14 cellular contexts compared by ENCODE assay signal in the genomic region with DNA sequence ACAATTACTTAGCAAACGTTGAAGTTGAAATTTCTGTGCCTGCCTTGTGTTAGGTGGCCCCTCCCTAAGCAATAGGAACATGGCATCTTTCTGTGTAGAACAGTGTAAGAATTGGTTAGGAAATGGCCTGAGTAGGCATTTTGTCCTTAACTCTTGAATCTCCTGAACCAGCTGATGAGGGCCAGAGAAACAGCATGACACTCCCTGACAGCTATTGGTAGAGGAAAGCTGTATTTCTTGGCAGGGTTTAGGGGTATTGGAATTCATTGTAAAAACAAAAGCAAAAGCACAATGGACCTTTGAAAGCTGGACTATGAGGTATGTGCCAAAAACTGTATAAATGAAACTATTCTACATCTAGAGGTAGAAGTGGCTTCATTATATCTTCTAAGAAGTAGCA. TPM values are rescaled to one million over a fixed set of nuclear protein-coding genes. Genes with fewer than 3 reads are reported as not detected.
A peak's percentile ranks its signal among the peaks of the same experiment; 100 is the strongest.
DNase-seq lines count a peak whose midpoint lies in the region; ATAC-seq and TF ChIP-seq lines count a peak whose summit lies in the region.
"Had no signal": no experiment of that assay in that cellular context is flagged by ENCODE, and none has a peak within 500 bp of the region (broad histone marks: within the 10 kb centered on the region; RNA-seq: fewer than 3 reads in every experiment).

No MANE protein-coding gene starts in this region.

- H4K20me1 ChIP-seq in IMR-90 (ENCODE audit: insufficient read depth, low read length) = peaks cover 11% of the 10 kb centered on the region; the same call in 1 of the 2 replicates

- no peak overlapping the region for H3K27ac ChIP-seq in IMR-90 (ENCODE audit: insufficient read depth, low read length)
- peak overlapping the region; percentile 87 for H3K27ac ChIP-seq in substantia nigra (ENCODE audit: low read depth, low read length, poor library complexity, severe bottlenecking)

- H3K9me3 ChIP-seq in IMR-90 (ENCODE audit: control insufficient read depth, insufficient read depth, low read length) = no peaks in the 10 kb centered on the region

- H3K9ac ChIP-seq in IMR-90 (ENCODE audit: low read depth, low read length) = no peak overlapping the region

- no peak overlapping the region for H2BK15ac ChIP-seq in IMR-90 (ENCODE audit: low read depth, low read length)

- intact Hi-C loops in IMR-90 (cut with micrococcal nuclease) = loop anchor here (2.0 to 5.0 kb wide), 2 partner anchors 47 to 89 kb away; partner anchors contain the start of gene ADIPOR2

- DNase-seq in IMR-90 = peak; percentile 75
- peak; percentile 93 for DNase-seq in choroid plexus epithelial cell (ENCODE audit: low read depth)
- DNase-seq in inferior parietal cortex (ENCODE audit: extremely low spot score) = peak; percentile 67
- peak in 2 of 49 donors; percentile 33 to 38 for DNase-seq in substantia nigra (lab: John Stamatoyannopoulos, UW)
- no peak for DNase-seq in NCI-H526 (lab: John Stamatoyannopoulos, UW)
- DNase-seq in progenitor cell of endocrine pancreas (ENCODE audit: low spot score, unreplicated experiment) = no peak
- DNase-seq: activated CD4-positive, alpha-beta T cell treated with anti-CD3 and anti-CD28 coated beads for 4 hours; activated T-cell treated with anti-CD3 and anti-CD28 coated beads, Interleukin-2, amount 50 U/mL, for 72 hours; CD4-positive, alpha-beta T cell; stimulated activated naive CD8-positive, alpha-beta T cell treated with anti-CD3 and anti-CD28 coated beads, Interleukin-15, Interleukin-2, amounts not matched to agents 100 U/mL and 50 U/mL, for 24 hours; T-helper 2 cell had no signal

- no peak overlapping the region for H3K4ac ChIP-seq in IMR-90 (ENCODE audit: low read depth, low read length)

- CTCF ChIA-PET in IMR-90 (lab: Yijun Ruan, JAX) = no interaction called here

- H3K4me1 Mint-ChIP-seq in progenitor cell of endocrine pancreas (ENCODE audit: low read depth) = peaks cover 18% of the 10 kb centered on the region

- TF ChIP-seq CTCF in IMR-90 (conservative IDR thresholded peaks at IDR 0.05; ENCODE audit: low read depth, low read length) (no peak), choroid plexus epithelial cell (conservative IDR thresholded peaks at IDR 0.05; ENCODE audit: low read depth, low read length) (no peak), progenitor cell of endocrine pancreas (IDR thresholded peaks at IDR 0.05; ENCODE audit: unreplicated experiment) (no peak)

- no peak overlapping the region for H4K91ac ChIP-seq in IMR-90 (ENCODE audit: insufficient read depth, low read depth, low read length)

- no peak overlapping the region for H3K4me3 Mint-ChIP-seq in progenitor cell of endocrine pancreas (ENCODE audit: low read depth)
- H3K4me3 Mint-ChIP-seq: activated T-cell treated with anti-CD3 and anti-CD28 coated beads, Interleukin-2, amount 50 U/mL, for 72 hours; brain; CD4-positive, alpha-beta T cell had no signal

- no peak overlapping the region for H2BK5ac ChIP-seq in IMR-90 (ENCODE audit: low read depth, low read length, poor library complexity, severe bottlenecking)

- no peak overlapping the region for H3K56ac ChIP-seq in IMR-90 (ENCODE audit: extremely low read depth, insufficient read depth, low read length)

- dilution Hi-C loops in IMR-90 (cut with HindIII; ENCODE audit: low sequenced_read_pairs, unreplicated experiment) = no loop called here

- TF ChIP-seq POLR2A in IMR-90 (IDR thresholded peaks at IDR 0.05; ENCODE audit: low read depth, low read length) = no peak

- H3K27me3 ChIP-seq in IMR-90 (ENCODE audit: control insufficient read depth, insufficient read depth, low read length) = no peaks in the 10 kb centered on the region

- H2BK120ac ChIP-seq in IMR-90 (ENCODE audit: low read depth, low read length) = no peak overlapping the region

- H3K36me3 ChIP-seq in IMR-90 (ENCODE audit: control insufficient read depth, insufficient read depth, low read length) = peaks cover 2% of the 10 kb centered on the region; the same call in 1 of the 2 replicates

- H3K4me3 ChIP-seq in IMR-90 (ENCODE audit: insufficient read depth, low read depth, low read length) (no peak overlapping the region), choroid plexus epithelial cell (ENCODE audit: low read depth, low read length) (no peak overlapping the region)

- no CpG with 5 or more reads among the region's 1 CpG for WGBS in IMR-90 (ENCODE audit: extremely low coverage in 2 of 2, insufficient read length in 1 of 2), 2 experiments

- ATAC-seq in IMR-90 (ENCODE audit: low read depth) = peak; percentile 11; the same call in 1 of the 2 replicates
- ATAC-seq in GM18907 (IDR thresholded peaks at IDR 0.05; ENCODE audit: unreplicated experiment) = no peak
- ATAC-seq: activated T-cell treated with anti-CD3 and anti-CD28 coated beads, Interleukin-2, amount 50 U/mL, for 72 hours; stimulated activated naive CD8-positive, alpha-beta T cell treated with anti-CD3 and anti-CD28 coated beads, Interleukin-15, Interleukin-2, amounts not matched to agents 100 U/mL and 50 U/mL, for 24 hours had no signal

- BruUV-seq in IMR-90 (replicated peaks; lab: Mats Ljungman, UMichigan) = no TSS peak

- no peak overlapping the region for H4K5ac ChIP-seq in IMR-90 (ENCODE audit: low read depth, low read length)

- H3K14ac ChIP-seq in IMR-90 (replicated peaks; ENCODE audit: low read depth, low read length) = no peak overlapping the region

- no peak overlapping the region for H4K8ac ChIP-seq in IMR-90 (ENCODE audit: low read depth in 2 of 2, low read length in 2 of 2)

- no peak overlapping the region for H2AK5ac ChIP-seq in IMR-90 (ENCODE audit: low read depth, low read length)

- no peak overlapping the region for H3K18ac ChIP-seq in IMR-90 (ENCODE audit: low read depth, low read length)

- no peaks in the 10 kb centered on the region for H3K27me3 Mint-ChIP-seq in progenitor cell of endocrine pancreas
- H3K27me3 Mint-ChIP-seq: brain; CD4-positive, alpha-beta T cell had no signal

- peaks cover 22% of the 10 kb centered on the region for H3K4me1 ChIP-seq in IMR-90 (ENCODE audit: control insufficient read depth, insufficient read depth, low read length)

- peaks cover 23% of the 10 kb centered on the region for H3K36me3 Mint-ChIP-seq in progenitor cell of endocrine pancreas (ENCODE audit: insufficient read depth)

- no peak overlapping the region for H3K27ac Mint-ChIP-seq in progenitor cell of endocrine pancreas
- H3K27ac Mint-ChIP-seq: activated T-cell treated with anti-CD3 and anti-CD28 coated beads, Interleukin-2, amount 50 U/mL, for 72 hours; CD4-positive, alpha-beta T cell had no signal

- H3K4me2 ChIP-seq in IMR-90 (ENCODE audit: low read depth, low read length) = no peak overlapping the region

- no peak for TF ChIP-seq RAD21 in IMR-90 (IDR thresholded peaks at IDR 0.05; ENCODE audit: low read length)

- POLR2A ChIA-PET in IMR-90 (lab: Charles Lee; ENCODE audit: unreplicated experiment) = no interaction called here

- H3K79me1 ChIP-seq in IMR-90 (ENCODE audit: low read depth in 1 of 2, low read length in 2 of 2) = peaks cover 3 to 56% of the 10 kb centered on the region in 2 experiments; a peak in 3 of 4 replicates

- H2BK20ac ChIP-seq in IMR-90 (ENCODE audit: low read depth, low read length) = no peak overlapping the region

- no peak overlapping the region for H2AK9ac ChIP-seq in IMR-90 (replicated peaks; ENCODE audit: low read depth, low read length, poor library complexity)

- peaks cover 18% of the 10 kb centered on the region for H3K9me1 ChIP-seq in IMR-90 (ENCODE audit: insufficient read depth, low read length)

- in situ Hi-C loops in IMR-90 (cut with MboI; ENCODE audit: low sequenced_read_pairs) = no loop called here

- no peak overlapping the region for H3K23ac ChIP-seq in IMR-90 (ENCODE audit: low read depth, low read length)

- no peak overlapping the region for H2AFZ ChIP-seq in IMR-90 (replicated peaks; ENCODE audit: low read length, poor library complexity)

- no peaks in the 10 kb centered on the region for H3K9me3 Mint-ChIP-seq in progenitor cell of endocrine pancreas (ENCODE audit: low read depth)
- H3K9me3 Mint-ChIP-seq: activated T-cell treated with anti-CD3 and anti-CD28 coated beads, Interleukin-2, amount 50 U/mL, for 72 hours; brain; CD4-positive, alpha-beta T cell had no signal

TF ChIP-seq in IMR-90, 13 proteins besides CTCF, POLR2A, EP300 and RAD21:
- TF ChIP-seq, protein P1, sequence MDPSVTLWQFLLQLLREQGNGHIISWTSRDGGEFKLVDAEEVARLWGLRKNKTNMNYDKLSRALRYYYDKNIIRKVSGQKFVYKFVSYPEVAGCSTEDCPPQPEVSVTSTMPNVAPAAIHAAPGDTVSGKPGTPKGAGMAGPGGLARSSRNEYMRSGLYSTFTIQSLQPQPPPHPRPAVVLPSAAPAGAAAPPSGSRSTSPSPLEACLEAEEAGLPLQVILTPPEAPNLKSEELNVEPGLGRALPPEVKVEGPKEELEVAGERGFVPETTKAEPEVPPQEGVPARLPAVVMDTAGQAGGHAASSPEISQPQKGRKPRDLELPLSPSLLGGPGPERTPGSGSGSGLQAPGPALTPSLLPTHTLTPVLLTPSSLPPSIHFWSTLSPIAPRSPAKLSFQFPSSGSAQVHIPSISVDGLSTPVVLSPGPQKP (IDR thresholded peaks at IDR 0.05; ENCODE audit: borderline replicate concordance, low read depth, low read length) = no peak
- TF ChIP-seq MAFK (IDR thresholded peaks at IDR 0.05; ENCODE audit: low read depth, low read length) = peak; percentile 44; the same call in 1 of the 2 replicates
- no peak for TF ChIP-seq CHD1 (IDR thresholded peaks at IDR 0.05; ENCODE audit: low read depth, low read length)

RNA-seq across cellular contexts. Expression of gene LRTM2, which starts 40.6 kb away (rescaled TPM):
- total RNA-seq in IMR-90 (2012; rRNA removed) = not detected in 2 replicates
- not detected in 2 replicates for polyA plus RNA-seq in IMR-90 (2012; rRNA removed)
- polyA plus RNA-seq in IMR-90 (2012; cell fraction: cytosol; rRNA removed) = not detected in 2 replicates
- not detected in 2 replicates for polyA plus RNA-seq in IMR-90 (2012; cell fraction: nucleus; rRNA removed; ENCODE audit: low replicate concordance)
- total RNA-seq in progenitor cell of endocrine pancreas = 0.48 and 0.53 TPM in 2 replicates
- total RNA-seq: renal cortical epithelial cell had no signal

Comparison
In these comparisons a context has a peak if more than half of its experiments do, and no peak if none do; other contexts are left out.
1. DNase-seq: peak in IMR-90 (single experiment), choroid plexus epithelial cell (single experiment) and inferior parietal cortex (single experiment); none in NCI-H526 (0 of 2) and progenitor cell of endocrine pancreas (single experiment).